12 cellular contexts compared by ENCODE assay signal in genomic region chr11:75771646-75772410, GRCh38. TPM values are rescaled to one million over a fixed set of nuclear protein-coding genes. Genes with fewer than 3 reads are reported as not detected.
A peak's percentile ranks its signal among the peaks of the same experiment; 100 is the strongest.
DNase-seq lines count a peak whose midpoint lies in the region; TF ChIP-seq lines count a peak whose summit lies in the region.
"Had no signal": no experiment of that assay in that cellular context is flagged by ENCODE, and none has a peak within 500 bp of the region (broad histone marks: within the 10 kb centered on the region; RNA-seq: fewer than 3 reads in every experiment).

No MANE protein-coding gene starts in this region.

- DNase-seq in EH (ENCODE audit: low read depth): peak; percentile 72
- DNase-seq in NOMO-1 treated with DMSO at 0.1 percent for 48 hours (lab: John Stamatoyannopoulos, UW; ENCODE audit: unreplicated experiment): peak; percentile 88
- no peak for DNase-seq in endothelial cell (ENCODE audit: low spot score)
- DNase-seq in renal cortical epithelial cell (ENCODE audit: low read depth): peak; percentile 76
- no peak for DNase-seq in DMS53 (lab: John Stamatoyannopoulos, UW)
- DNase-seq in osteocyte (ENCODE audit: extremely low spot score, unreplicated experiment): no peak
- DNase-seq in DMS114 treated with DMSO at 0.1 percent for 48 hours (lab: John Stamatoyannopoulos, UW; ENCODE audit: unreplicated experiment): no peak
- DNase-seq in GM10266 (ENCODE audit: extremely low spot score): no peak
- DNase-seq: NCI-H2029; stimulated activated CD4-positive, alpha-beta T cell treated with anti-CD3 and anti-CD28 coated beads, Interleukin-2, amount 100 ng/mL, for 48 hours had no signal

- TF ChIP-seq CTCF in endothelial cell (IDR thresholded peaks at IDR 0.05; ENCODE audit: unreplicated experiment) (no peak), osteocyte (IDR thresholded peaks at IDR 0.05) (no peak), GM10266 (IDR thresholded peaks at IDR 0.05; ENCODE audit: control insufficient read depth, insufficient read depth, low read depth, missing control alignments) (no peak)

- H3K36me3 Mint-ChIP-seq in endothelial cell (ENCODE audit: low read depth, unreplicated experiment) (no peaks in the 10 kb centered on the region), osteocyte (ENCODE audit: unreplicated experiment) (no peaks in the 10 kb centered on the region)

- H3K4me3 Mint-ChIP-seq in endothelial cell (ENCODE audit: unreplicated experiment) (peak overlapping the region; percentile 11), osteocyte (ENCODE audit: unreplicated experiment) (no peak overlapping the region)

- no peak overlapping the region for H3K27ac Mint-ChIP-seq in endothelial cell (ENCODE audit: unreplicated experiment)
- no peak overlapping the region for H3K27ac Mint-ChIP-seq in osteocyte (ENCODE audit: unreplicated experiment)

- H3K9me3 Mint-ChIP-seq in endothelial cell (ENCODE audit: unreplicated experiment) (no peaks in the 10 kb centered on the region), osteocyte (ENCODE audit: unreplicated experiment) (no peaks in the 10 kb centered on the region)

- H3K4me1 Mint-ChIP-seq in endothelial cell (ENCODE audit: unreplicated experiment) (peaks cover 3% of the 10 kb centered on the region), osteocyte (ENCODE audit: unreplicated experiment) (peaks cover 7% of the 10 kb centered on the region)

- peaks cover 23% of the 10 kb centered on the region for H3K27me3 Mint-ChIP-seq in endothelial cell (ENCODE audit: unreplicated experiment)
- H3K27me3 Mint-ChIP-seq in osteocyte (ENCODE audit: unreplicated experiment): peaks cover 44% of the 10 kb centered on the region

RNA-seq across cellular contexts. Expression of gene DGAT2, which starts 3.2 kb away (rescaled TPM):
- 0.51 TPM for total RNA-seq in endothelial cell (ENCODE audit: unreplicated experiment)
- 1.7 and 3.7 TPM in 2 replicates for total RNA-seq in renal cortical epithelial cell
- total RNA-seq in osteocyte: 0.13 TPM in 1 of 2 replicates, not detected in the other
- total RNA-seq: SJSA1 had no signal

RNA-seq across cellular contexts. Expression of gene UVRAG, which starts 43.2 kb away (rescaled TPM):
- total RNA-seq in endothelial cell (ENCODE audit: unreplicated experiment) (25.0 TPM), renal cortical epithelial cell (12.9 and 17.7 TPM in 2 replicates), osteocyte (20.2 and 24.9 TPM in 2 replicates)

RNA-seq across cellular contexts. Expression of gene MOGAT2, which starts 54.2 kb away (rescaled TPM):
- total RNA-seq in endothelial cell (ENCODE audit: unreplicated experiment) (not detected), renal cortical epithelial cell (not detected in 2 replicates), osteocyte (not detected in 2 replicates)
- total RNA-seq: glomerular endothelial cell, SJSA1 had no signal

Comparison
In these comparisons a context has a peak if more than half of its experiments do, and no peak if none do; other contexts are left out.
1. DNase-seq: peak in EH (single experiment), NOMO-1 treated with DMSO at 0.1 percent for 48 hours (single experiment) and renal cortical epithelial cell (single experiment); none in endothelial cell (single experiment), DMS53 (single experiment), osteocyte (single experiment), DMS114 treated with DMSO at 0.1 percent for 48 hours (single experiment) and GM10266 (single experiment).